Comparison of ENCODE assay signal across 14 cellular contexts in genomic region chr2:10353931-10354330, GRCh38. TPM values are rescaled to one million over a fixed set of nuclear protein-coding genes. Genes with fewer than 3 reads are reported as not detected.
DNase-seq lines count a peak whose midpoint lies in the region; ATAC-seq and TF ChIP-seq lines count a peak whose summit lies in the region.
"Had no signal": no experiment of that assay in that cellular context is flagged by ENCODE, and none has a peak within 500 bp of the region (broad histone marks: within the 10 kb centered on the region; RNA-seq: fewer than 3 reads in every experiment).

No MANE protein-coding gene starts in this region.

- H3K4me3 ChIP-seq in BLaER1 (no peak overlapping the region), osteoblast (ENCODE audit: insufficient read depth, low read length) (no peak overlapping the region), BE2C (ENCODE audit: low read depth, low read length) (no peak overlapping the region)

- POLR2A ChIA-PET in CD4-positive, alpha-beta T cell (lab: Charles Lee): no interaction called here

- no peak overlapping the region for H3K9ac ChIP-seq in BLaER1

- intact Hi-C loops in CD4-positive, alpha-beta T cell (cut with DNase I, micrococcal nuclease): no loop called here

- no peak for ATAC-seq in CD4-positive, alpha-beta T cell (ENCODE audit: poor library complexity)
- no peak for ATAC-seq in activated naive CD8-positive, alpha-beta T cell treated with anti-CD3 and anti-CD28 coated beads, Interleukin-2, amount 50 U/mL, for 24 hours
- no peak for ATAC-seq in SK-N-SH treated with all-trans-retinoic acid at 6 μM for 48 hours

- H2AFZ ChIP-seq in osteoblast (ENCODE audit: low read length): no peak overlapping the region

- H3K4me1 ChIP-seq in BLaER1: peaks cover 83% of the 10 kb centered on the region
- no peaks in the 10 kb centered on the region for H3K4me1 ChIP-seq in osteoblast (ENCODE audit: insufficient read depth, low read length)
- peaks cover 44% of the 10 kb centered on the region for H3K4me1 ChIP-seq in BE2C

- peak overlapping the region; percentile 46 for H3K27ac Mint-ChIP-seq in CD4-positive, alpha-beta T cell
- H3K27ac Mint-ChIP-seq in activated naive CD8-positive, alpha-beta T cell treated with anti-CD3 and anti-CD28 coated beads, Interleukin-2, amount 50 U/mL, for 24 hours: peak overlapping the region; percentile 1

- no peak for TF ChIP-seq CTCF in CD4-positive, alpha-beta T cell (IDR thresholded peaks at IDR 0.05)
- TF ChIP-seq CTCF in osteoblast (IDR thresholded peaks at IDR 0.05; ENCODE audit: extremely low read depth, low read depth, low read length) (no peak), BE2C (IDR thresholded peaks at IDR 0.05; ENCODE audit: low read depth, low read length) (no peak)

- peaks cover 26% of the 10 kb centered on the region; the same call in 1 of the 2 replicates for H3K36me3 ChIP-seq in BLaER1
- H3K36me3 ChIP-seq in osteoblast (ENCODE audit: insufficient read depth, low read length): peaks cover 5% of the 10 kb centered on the region
- H3K36me3 ChIP-seq in BE2C: peaks cover 17% of the 10 kb centered on the region

- H3K9me3 Mint-ChIP-seq in CD4-positive, alpha-beta T cell: no peaks in the 10 kb centered on the region
- no peaks in the 10 kb centered on the region for H3K9me3 Mint-ChIP-seq in activated naive CD8-positive, alpha-beta T cell treated with anti-CD3 and anti-CD28 coated beads, Interleukin-2, amount 50 U/mL, for 24 hours

- peaks cover 40% of the 10 kb centered on the region for H3K36me3 Mint-ChIP-seq in CD4-positive, alpha-beta T cell (ENCODE audit: low read depth)
- peaks cover 10% of the 10 kb centered on the region for H3K36me3 Mint-ChIP-seq in activated naive CD8-positive, alpha-beta T cell treated with anti-CD3 and anti-CD28 coated beads, Interleukin-2, amount 50 U/mL, for 24 hours (ENCODE audit: low read depth)

- H3K27me3 Mint-ChIP-seq in CD4-positive, alpha-beta T cell: no peaks in the 10 kb centered on the region
- H3K27me3 Mint-ChIP-seq in activated naive CD8-positive, alpha-beta T cell treated with anti-CD3 and anti-CD28 coated beads, Interleukin-2, amount 50 U/mL, for 24 hours: no peaks in the 10 kb centered on the region

- H3K4me2 ChIP-seq in BLaER1 (peak overlapping the region; percentile 70), osteoblast (ENCODE audit: insufficient read depth, low read length) (no peak overlapping the region)

- H4K20me1 ChIP-seq in BLaER1 (peaks cover 79% of the 10 kb centered on the region), osteoblast (ENCODE audit: insufficient read depth, low read length) (peaks cover 32% of the 10 kb centered on the region)

- H3K27ac ChIP-seq in BLaER1 (no peak overlapping the region; the same call in 1 of the 2 replicates), osteoblast (ENCODE audit: low read depth, low read length) (no peak overlapping the region)
- no peak overlapping the region for H3K27ac ChIP-seq in CD4-positive, alpha-beta T cell (ENCODE audit: low read depth, low read length)

- peaks cover 70% of the 10 kb centered on the region for H3K4me1 Mint-ChIP-seq in CD4-positive, alpha-beta T cell (ENCODE audit: low read depth)
- peaks cover 54% of the 10 kb centered on the region for H3K4me1 Mint-ChIP-seq in activated naive CD8-positive, alpha-beta T cell treated with anti-CD3 and anti-CD28 coated beads, Interleukin-2, amount 50 U/mL, for 24 hours

- no peak overlapping the region for H3K4me3 Mint-ChIP-seq in CD4-positive, alpha-beta T cell
- no peak overlapping the region for H3K4me3 Mint-ChIP-seq in activated naive CD8-positive, alpha-beta T cell treated with anti-CD3 and anti-CD28 coated beads, Interleukin-2, amount 50 U/mL, for 24 hours

- H3K79me2 ChIP-seq in osteoblast (ENCODE audit: insufficient read depth, low read length): peaks cover 93% of the 10 kb centered on the region

- H3K9me3 ChIP-seq in BLaER1: no peaks in the 10 kb centered on the region
- no peaks in the 10 kb centered on the region for H3K9me3 ChIP-seq in CD4-positive, alpha-beta T cell (ENCODE audit: control insufficient read depth, low read length)
- H3K9me3 ChIP-seq in osteoblast (ENCODE audit: low read depth, low read length): no peaks in the 10 kb centered on the region
- no peaks in the 10 kb centered on the region for H3K9me3 ChIP-seq in BE2C

- CTCF ChIA-PET in CD4-positive, alpha-beta T cell (lab: Charles Lee): no interaction called here

- no peak for DNase-seq in CD4-positive, alpha-beta T cell
- no peak for DNase-seq in activated naive CD8-positive, alpha-beta T cell treated with anti-CD3 and anti-CD28 coated beads, Interleukin-2, amount 50 U/mL, for 24 hours
- peak; percentile 25 for DNase-seq in osteoblast (ENCODE audit: insufficient read length, low spot score, missing footprints)
- no peak for DNase-seq in OCI-M1 (lab: John Stamatoyannopoulos, UW)
- DNase-seq in BE2C: no peak
- DNase-seq: GF-D8, GOT3, NCI-H1417 treated with DMSO at 0.1 percent for 48 hours, NCI-H1930, NCI-H69, RPMI8226, SIG-M5 had no signal

- H3K27me3 ChIP-seq in BLaER1: no peaks in the 10 kb centered on the region
- H3K27me3 ChIP-seq in CD4-positive, alpha-beta T cell (ENCODE audit: control insufficient read depth, insufficient read depth, low read length): no peaks in the 10 kb centered on the region
- no peaks in the 10 kb centered on the region for H3K27me3 ChIP-seq in osteoblast (ENCODE audit: insufficient read depth, low read length)
- no peaks in the 10 kb centered on the region for H3K27me3 ChIP-seq in BE2C

TF ChIP-seq in SK-N-SH treated with all-trans-retinoic acid at 6 μM for 48 hours, 23 proteins besides CTCF, POLR2A, EP300 and RAD21:
- no peak for TF ChIP-seq POU6F1 (CRISPR knock-in tag; IDR thresholded peaks at IDR 0.05; ENCODE audit: borderline replicate concordance, low read depth)
TF ChIP-seq in SK-N-SH treated with all-trans-retinoic acid at 6 μM for 48 hours: peak in this region for 0.

RNA-seq across cellular contexts. Expression of gene HPCAL1, which starts 51.2 kb away (rescaled TPM):
- total RNA-seq in CD4-positive, alpha-beta T cell: 10 to 100 TPM; 24.9 to 27.9 TPM
- 47.1 and 57.2 TPM in 2 replicates for total RNA-seq in osteoblast
- polyA plus RNA-seq in BE2C (2012; ENCODE audit: insufficient read depth, insufficient read length, low read depth): 102 TPM
